In the genomic region with DNA sequence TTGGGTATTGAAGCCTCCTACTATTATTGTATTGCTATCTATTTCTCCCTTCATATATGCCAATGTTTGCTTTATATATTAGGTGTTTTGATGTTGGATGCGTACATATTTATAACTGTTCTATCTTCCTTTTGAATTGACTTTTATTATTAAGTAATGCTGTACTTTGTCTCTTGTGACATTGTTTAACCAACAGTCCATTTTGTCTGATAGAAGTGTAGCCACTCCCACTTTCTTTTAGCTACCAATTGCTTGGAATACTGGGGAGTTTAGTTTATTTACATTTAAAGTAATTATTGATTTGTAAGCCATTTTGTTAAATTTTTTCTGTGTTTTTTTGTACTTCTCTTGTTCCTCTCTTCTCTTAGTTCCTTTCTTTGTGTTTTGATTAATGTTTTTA, we compare ENCODE assay signal across 7 cellular contexts.
"Had no signal": no experiment of that assay in that cellular context is flagged by ENCODE, and none has a peak within 500 bp of the region (broad histone marks: within the 10 kb centered on the region; RNA-seq: fewer than 3 reads in every experiment).

No MANE protein-coding gene starts in this region.

- H3K9me3 ChIP-seq: HAP-1 had no signal

- FAIRE-seq: K562 had no signal

- H3K4me3 ChIP-seq: GM23248, HAP-1, K562 had no signal

- H3K4me1 ChIP-seq: HAP-1 had no signal

- H2AFZ ChIP-seq: GM23248 had no signal

- H3K36me3 ChIP-seq: HAP-1 had no signal

- H3K9ac ChIP-seq: GM23248 had no signal

- ATAC-seq: K562 had no signal

- H3K27ac ChIP-seq: GM23248, HL-60 had no signal

- DNase-seq: GM23248, GOT3, H7, IMR-90 had no signal
